ENCODE assay signal across 8 cellular contexts in the genomic region with DNA sequence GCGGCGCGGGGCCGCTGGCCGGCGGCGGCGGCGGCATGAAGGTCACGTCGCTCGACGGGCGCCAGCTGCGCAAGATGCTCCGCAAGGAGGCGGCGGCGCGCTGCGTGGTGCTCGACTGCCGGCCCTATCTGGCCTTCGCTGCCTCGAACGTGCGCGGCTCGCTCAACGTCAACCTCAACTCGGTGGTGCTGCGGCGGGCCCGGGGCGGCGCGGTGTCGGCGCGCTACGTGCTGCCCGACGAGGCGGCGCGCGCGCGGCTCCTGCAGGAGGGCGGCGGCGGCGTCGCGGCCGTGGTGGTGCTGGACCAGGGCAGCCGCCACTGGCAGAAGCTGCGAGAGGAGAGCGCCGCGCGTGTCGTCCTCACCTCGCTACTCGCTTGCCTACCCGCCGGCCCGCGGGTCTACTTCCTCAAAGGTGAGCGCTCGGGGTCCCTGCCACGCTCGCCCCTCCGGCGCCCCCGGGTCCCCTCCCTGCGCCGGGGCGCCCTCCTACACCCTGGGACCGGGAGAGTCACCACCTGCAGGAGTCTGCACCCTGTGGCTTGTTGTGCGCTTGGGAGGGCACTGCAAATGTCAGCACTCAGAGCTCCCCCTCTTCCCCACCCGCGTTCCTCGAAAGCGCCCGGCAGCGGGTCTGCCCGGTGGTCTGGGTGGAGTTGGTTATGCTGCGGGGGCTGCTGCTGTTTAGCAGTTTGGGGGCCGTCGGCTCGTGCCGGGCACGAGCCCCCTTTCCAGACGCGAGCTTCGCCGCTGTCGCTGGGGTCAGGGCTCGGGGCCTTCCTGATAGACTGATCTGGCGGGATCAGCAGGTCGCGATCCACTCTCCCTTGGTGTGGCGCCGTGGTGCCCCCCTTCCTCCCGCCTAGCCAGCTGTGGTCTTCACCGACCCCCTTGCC. TPM values are rescaled to one million over a fixed set of nuclear protein-coding genes. Genes with fewer than 3 reads are reported as not detected.
DNase-seq lines count a peak whose midpoint lies in the region; ATAC-seq, FAIRE-seq and TF ChIP-seq lines count a peak whose summit lies in the region.

No MANE protein-coding gene starts in this region.

- H3K27ac ChIP-seq in 22Rv1, result peak overlapping the region; percentile 55

- TF ChIP-seq POLR2A in GM12891 (IDR thresholded peaks at IDR 0.05; ENCODE audit: low read depth, low read length), result no peak; the same call in 1 of the 2 replicates

- TF ChIP-seq CTCF in 22Rv1 (IDR thresholded peaks at IDR 0.05) (peak; percentile 33), retinal pigment epithelial cell (conservative IDR thresholded peaks at IDR 0.05; ENCODE audit: low read depth, low read length) (no peak)

- H3K27me3 Mint-ChIP-seq in activated naive CD4-positive, alpha-beta T cell treated with anti-CD3 and anti-CD28 coated beads, Interleukin-2, amount 10 ng/mL, durations not matched to agents 7 days and 5 days, result peaks cover 9% of the 10 kb centered on the region

- CTCF ChIA-PET in activated naive CD4-positive, alpha-beta T cell treated with anti-CD3 and anti-CD28 coated beads, Interleukin-2, amount 10 ng/mL, durations not matched to agents 7 days and 5 days (lab: Charles Lee), result interaction anchor here (0.6 to 8.2 kb wide), 21 partner anchors 14 to 294 kb away, joined by 3 to 122 read pairs (median 4); no protein-coding TSS in a partner anchor

- peaks cover 61% of the 10 kb centered on the region for H3K4me1 Mint-ChIP-seq in activated naive CD4-positive, alpha-beta T cell treated with anti-CD3 and anti-CD28 coated beads, Interleukin-2, amount 10 ng/mL, durations not matched to agents 7 days and 5 days

- H3K4me3 Mint-ChIP-seq in activated naive CD4-positive, alpha-beta T cell treated with anti-CD3 and anti-CD28 coated beads, Interleukin-2, amount 10 ng/mL, durations not matched to agents 7 days and 5 days, result peak overlapping the region; percentile 98

- ATAC-seq in GM18517 (IDR thresholded peaks at IDR 0.05; ENCODE audit: unreplicated experiment), result peak; percentile 6
- ATAC-seq in HG03064 (IDR thresholded peaks at IDR 0.05; ENCODE audit: low read depth, unreplicated experiment), result peak; percentile 18
- peak in 1 of 2 donors; percentile 12 for ATAC-seq in left cardiac atrium

- no peak for FAIRE-seq in GM12891 (lab: Jason Lieb, UNC)

- DNase-seq in RPMI7951 (ENCODE audit: low read depth) (peak; percentile 55), left cardiac atrium (peak; percentile 76), retinal pigment epithelial cell (ENCODE audit: low read depth) (no peak), GM12891 (ENCODE audit: insufficient read length, low spot score) (no peak)
- DNase-seq in activated naive CD4-positive, alpha-beta T cell treated with anti-CD3 and anti-CD28 coated beads, Interleukin-2, amount 10 ng/mL, durations not matched to agents 7 days and 5 days, result peak; percentile 76

- intact Hi-C loops in left cardiac atrium (cut with DNase I), result loop anchor here in 1 of 2 donors (5.0 kb wide), 1 partner anchor 39 kb away; no protein-coding TSS in a partner anchor

- peak overlapping the region; percentile 90 for H3K27ac Mint-ChIP-seq in activated naive CD4-positive, alpha-beta T cell treated with anti-CD3 and anti-CD28 coated beads, Interleukin-2, amount 10 ng/mL, durations not matched to agents 7 days and 5 days

- H3K36me3 Mint-ChIP-seq in activated naive CD4-positive, alpha-beta T cell treated with anti-CD3 and anti-CD28 coated beads, Interleukin-2, amount 10 ng/mL, durations not matched to agents 7 days and 5 days, result peaks cover 46% of the 10 kb centered on the region

- H3K4me3 ChIP-seq in retinal pigment epithelial cell (ENCODE audit: low read length), result peak overlapping the region; percentile 79

- no peaks in the 10 kb centered on the region for H3K9me3 Mint-ChIP-seq in activated naive CD4-positive, alpha-beta T cell treated with anti-CD3 and anti-CD28 coated beads, Interleukin-2, amount 10 ng/mL, durations not matched to agents 7 days and 5 days

TF ChIP-seq in GM12891, 5 proteins besides CTCF, POLR2A, EP300 and RAD21:
- TF ChIP-seq POLR2AphosphoS5 (IDR thresholded peaks at IDR 0.05; ENCODE audit: low read depth, low read length), result no peak
- no peak for TF ChIP-seq PAX5 (IDR thresholded peaks at IDR 0.05; ENCODE audit: insufficient read depth, low read length, severe bottlenecking)
- TF ChIP-seq SPI1 (IDR thresholded peaks at IDR 0.05; ENCODE audit: low read depth, low read length), result no peak
- no peak for TF ChIP-seq TAF1 (IDR thresholded peaks at IDR 0.05; ENCODE audit: low read depth, low read length)
- TF ChIP-seq POU2F2 (IDR thresholded peaks at IDR 0.05; ENCODE audit: low read depth, low read length), result no peak
TF ChIP-seq in GM12891: peak in this region for 0.

RNA-seq across cellular contexts. Expression of a gene that starts 0.6 kb away (rescaled TPM):
- 6.4 and 8.9 TPM in 2 replicates for total RNA-seq in RPMI7951 (2014; rRNA removed; shearing (Covaris generic))
- total RNA-seq in left cardiac atrium, result 10 to 100 TPM in 1 of 2 donors, 1 to 10 TPM in 1; 8.9 to 14.3 TPM
- polyA plus RNA-seq in GM12891 (2012; ENCODE audit: low read depth, missing spikeins), result 60.6 TPM

Comparison
In these comparisons a context has a peak if more than half of its experiments do, and no peak if none do; other contexts are left out.
1. DNase-seq: peak in RPMI7951 (single experiment), activated naive CD4-positive, alpha-beta T cell treated with anti-CD3 and anti-CD28 coated beads, Interleukin-2, amount 10 ng/mL, durations not matched to agents 7 days and 5 days (single experiment) and left cardiac atrium (single experiment); none in retinal pigment epithelial cell (single experiment) and GM12891 (single experiment).